8 cellular contexts compared by ENCODE assay signal in genomic region chrX:49919617-49920016, GRCh38. TPM values are rescaled to one million over a fixed set of nuclear protein-coding genes. Genes with fewer than 3 reads are reported as not detected.
DNase-seq lines count a peak whose midpoint lies in the region; ATAC-seq and TF ChIP-seq lines count a peak whose summit lies in the region.

No MANE protein-coding gene starts in this region.

- ATAC-seq in GM19452 (IDR thresholded peaks at IDR 0.05; ENCODE audit: unreplicated experiment) (no peak), GM18517 (IDR thresholded peaks at IDR 0.05; ENCODE audit: unreplicated experiment) (no peak)

- peak; percentile 60 for DNase-seq in AG10803 (ENCODE audit: low read depth)
- DNase-seq in RWPE1 (ENCODE audit: low spot score), result no peak
- peak in 3 of 10 donors; percentile 10 to 23 (median 20) for DNase-seq in dorsolateral prefrontal cortex
- peak; percentile 20 for DNase-seq in midbrain (lab: John Stamatoyannopoulos, UW)
- no peak for DNase-seq in GF-D8 (lab: John Stamatoyannopoulos, UW)

- POLR2A ChIA-PET in RWPE1 (lab: Yijun Ruan, JAX; ENCODE audit: low non-redundant PET), result no interaction called here

- H3K4me3 ChIP-seq in AG10803 (ENCODE audit: low read length) (no peak overlapping the region), GM12875 (ENCODE audit: low read depth, low read length) (no peak overlapping the region), dorsolateral prefrontal cortex (no peak overlapping the region)

- H3K27me3 ChIP-seq in dorsolateral prefrontal cortex, result peaks cover 0 to 40% (median 3%) of the 10 kb centered on the region in 45 donors

- CTCF ChIA-PET in RWPE1 (lab: Yijun Ruan, JAX), result interaction anchor here (0.6 to 0.9 kb wide), 2 partner anchors 1052 to 1241 kb away, joined by 3 read pairs; no protein-coding TSS in a partner anchor

- intact Hi-C loops in dorsolateral prefrontal cortex (cut with DNase I), result loop anchor here (10.0 kb wide), 3 partner anchors 155 to 665 kb away; no protein-coding TSS in a partner anchor

- TF ChIP-seq CTCF in AG10803 (conservative IDR thresholded peaks at IDR 0.05; ENCODE audit: low read length) (peak; percentile 74), GM12875 (IDR thresholded peaks at IDR 0.05; ENCODE audit: borderline replicate concordance, insufficient read depth, low read depth, low read length) (peak; percentile 90), RWPE1 (conservative IDR thresholded peaks at IDR 0.05; ENCODE audit: low read depth) (peak; percentile 75), dorsolateral prefrontal cortex (IDR thresholded peaks at IDR 0.05 in 54 of 56, conservative IDR thresholded peaks at IDR 0.05 in 2 of 56; ENCODE audit: low read depth in 1 of 56, partially characterized antibody in 56 of 56) (peak; percentile 42 to 90 (median 76))

- H3K27ac ChIP-seq in RWPE1, result no peak overlapping the region
- H3K27ac ChIP-seq in dorsolateral prefrontal cortex, result no peak overlapping the region

RNA-seq across cellular contexts. Expression of gene CLCN5, which starts 2.8 kb away (rescaled TPM):
- total RNA-seq in dorsolateral prefrontal cortex, result 1 to 10 TPM; 2.8 to 9.2 (median 5.1) TPM

RNA-seq across cellular contexts. Expression of gene USP27X, which starts 40.3 kb away (rescaled TPM):
- total RNA-seq in dorsolateral prefrontal cortex, result 10 to 100 TPM in 90 of 120 experiments, 1 to 10 TPM in 30; 4.4 to 20.1 (median 12.2) TPM

Comparison
In these comparisons a context has a peak if more than half of its experiments do, and no peak if none do; other contexts are left out.
1. DNase-seq: peak in AG10803 (single experiment) and midbrain (single experiment); none in RWPE1 (single experiment) and GF-D8 (single experiment).
2. Peak in every context shown above with its lines, with median percentiles within 50 percentile points of each other: CTCF ChIP-seq.